8 cellular contexts compared by ENCODE assay signal in the genomic region with DNA sequence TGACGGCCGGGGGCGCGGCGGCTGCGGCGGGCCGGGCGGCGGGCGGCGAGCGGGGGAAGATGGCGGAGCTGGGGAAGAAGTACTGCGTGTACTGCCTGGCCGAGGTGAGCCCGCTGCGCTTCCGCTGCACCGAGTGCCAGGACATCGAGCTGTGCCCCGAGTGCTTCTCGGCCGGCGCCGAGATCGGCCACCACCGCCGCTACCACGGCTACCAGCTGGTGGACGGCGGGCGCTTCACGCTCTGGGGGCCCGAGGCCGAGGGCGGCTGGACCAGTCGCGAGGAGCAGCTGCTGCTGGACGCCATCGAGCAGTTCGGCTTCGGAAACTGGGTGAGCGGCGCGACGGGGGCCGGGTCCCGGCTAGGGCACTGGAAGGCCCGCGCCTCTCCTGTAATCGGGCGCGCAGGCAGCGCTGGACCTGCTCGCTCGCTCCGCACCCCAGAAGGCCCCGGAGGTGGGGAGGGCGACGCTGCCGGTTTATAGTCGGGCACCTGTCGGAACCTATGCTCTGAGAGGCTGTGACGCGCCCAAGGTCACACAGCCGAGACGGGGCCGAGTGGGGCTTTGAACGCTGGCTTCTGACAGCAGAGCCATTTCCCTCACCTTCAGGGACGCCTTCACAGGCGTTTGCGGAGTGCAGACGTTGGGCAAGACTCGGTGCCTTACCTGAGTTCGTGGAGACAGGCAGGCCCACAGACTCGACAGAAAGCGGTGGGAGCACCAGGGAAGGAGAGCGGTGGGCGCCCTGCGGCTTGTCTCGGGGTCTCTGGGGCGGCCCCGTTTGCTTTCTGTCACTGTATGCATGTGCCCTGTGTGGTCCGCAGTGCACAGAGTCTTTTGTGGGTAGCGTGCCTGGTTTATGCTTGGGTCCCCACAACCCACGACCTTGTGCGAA. TPM values are rescaled to one million over a fixed set of nuclear protein-coding genes. Genes with fewer than 3 reads are reported as not detected.
A peak's percentile ranks its signal among the peaks of the same experiment; 100 is the strongest.
DNase-seq lines count a peak whose midpoint lies in the region; ATAC-seq and TF ChIP-seq lines count a peak whose summit lies in the region.

No MANE protein-coding gene starts in this region.

- in situ Hi-C loops in ACHN (cut with HindIII; ENCODE audit: low pct_ligation_motif_present, low pct_unique_long_range_greater_than_20kb, low sequenced_read_pairs) = no loop called here

- 0 to 3% (median 1%) methylated on average over 78 to 88 of the region's 88 CpGs for WGBS in adipose tissue, 3 donors
- no CpG with 5 or more reads among the region's 88 CpGs for WGBS in iPS DF 6.9 (ENCODE audit: insufficient coverage, insufficient read length)
- 3% methylated on average over 76 of the region's 88 CpGs for WGBS in smooth muscle cell (ENCODE audit: low lambda C conversion rate)

- peaks cover 53% of the 10 kb centered on the region for H3K79me2 ChIP-seq in smooth muscle cell (ENCODE audit: low read depth)

- H3K9ac ChIP-seq in smooth muscle cell (ENCODE audit: low read depth) = peak overlapping the region; percentile 83

- H3K4me1 ChIP-seq in iPS DF 6.9 (ENCODE audit: control insufficient read depth, insufficient read depth, low read length) (no peaks in the 10 kb centered on the region), smooth muscle cell (ENCODE audit: low read depth) (peaks cover 17% of the 10 kb centered on the region)

- peak; percentile 22 for DNase-seq in ACHN
- DNase-seq in SW480 (ENCODE audit: low spot score) = peak; percentile 42
- no peak for DNase-seq in iPS DF 6.9 (ENCODE audit: low read depth, low spot score)
- peak; percentile 33 for DNase-seq in smooth muscle cell (lab: John Stamatoyannopoulos, UW; ENCODE audit: unreplicated experiment)
- no peak for DNase-seq in amniotic stem cell (lab: John Stamatoyannopoulos, UW)

- H3K27me3 ChIP-seq in iPS DF 6.9 (ENCODE audit: control insufficient read depth, insufficient read depth, low read length) (peaks cover 14% of the 10 kb centered on the region), smooth muscle cell (ENCODE audit: low read depth) (no peaks in the 10 kb centered on the region)

- H3K4me3 ChIP-seq in iPS DF 6.9 (ENCODE audit: low read length) = peak overlapping the region; percentile 88
- peak overlapping the region; percentile 97 for H3K4me3 ChIP-seq in smooth muscle cell

- H3K27ac ChIP-seq in adipose tissue (ENCODE audit: low read depth, low read length) (peak overlapping the region; percentile 69), iPS DF 6.9 (ENCODE audit: low read length) (no peak overlapping the region), smooth muscle cell (ENCODE audit: low read depth) (peak overlapping the region; percentile 60)

- H3K9me3 ChIP-seq in iPS DF 6.9 (ENCODE audit: control insufficient read depth, insufficient read depth, low read length) (no peaks in the 10 kb centered on the region), smooth muscle cell (replicated peaks; ENCODE audit: low read depth) (no peaks in the 10 kb centered on the region)

- peaks cover 50% of the 10 kb centered on the region for H4K20me1 ChIP-seq in smooth muscle cell (ENCODE audit: low read depth)

- ATAC-seq in GM18909 (IDR thresholded peaks at IDR 0.05; ENCODE audit: poor library complexity, unreplicated experiment) = peak; percentile 22
- ATAC-seq in HG03139 (IDR thresholded peaks at IDR 0.05; ENCODE audit: unreplicated experiment) = peak; percentile 26

- TF ChIP-seq CTCF in smooth muscle cell (IDR thresholded peaks at IDR 0.05; ENCODE audit: borderline replicate concordance, insufficient read depth, poor library complexity, severe bottlenecking) = no peak

- peak overlapping the region; percentile 91 for H2AFZ ChIP-seq in smooth muscle cell (ENCODE audit: low read depth)

- peak overlapping the region; percentile 97 for H3K4me2 ChIP-seq in smooth muscle cell

- no peaks in the 10 kb centered on the region for H3K36me3 ChIP-seq in iPS DF 6.9 (ENCODE audit: control insufficient read depth, insufficient read depth, low read length)
- no peaks in the 10 kb centered on the region for H3K36me3 ChIP-seq in smooth muscle cell (ENCODE audit: low read depth)

- H3F3A ChIP-seq in smooth muscle cell (ENCODE audit: low read depth) = peaks cover 5% of the 10 kb centered on the region

RNA-seq across cellular contexts. Expression of a gene that starts 0.6 kb away (rescaled TPM):
- polyA plus RNA-seq in adipose tissue (10 to 100 TPM; 11.2 to 17.6 (median 12.4) TPM), smooth muscle cell (9.1 and 9.9 TPM in 2 replicates)
- 6.3 and 9.2 TPM in 2 replicates for total RNA-seq in smooth muscle cell

RNA-seq across cellular contexts. Expression of a gene that starts 24.1 kb away (rescaled TPM):
- polyA plus RNA-seq in adipose tissue (10 to 100 TPM; 18.2 to 53.8 (median 21.6) TPM), smooth muscle cell (40.6 and 48.2 TPM in 2 replicates)
- total RNA-seq in smooth muscle cell = 18.6 and 26.0 TPM in 2 replicates

Comparison
In these comparisons a context has a peak if more than half of its experiments do, and no peak if none do; other contexts are left out.
1. DNase-seq: peak in ACHN (single experiment), SW480 (single experiment) and smooth muscle cell (single experiment); none in iPS DF 6.9 (single experiment) and amniotic stem cell (single experiment).